8 cellular contexts compared by ENCODE assay signal in the genomic region with DNA sequence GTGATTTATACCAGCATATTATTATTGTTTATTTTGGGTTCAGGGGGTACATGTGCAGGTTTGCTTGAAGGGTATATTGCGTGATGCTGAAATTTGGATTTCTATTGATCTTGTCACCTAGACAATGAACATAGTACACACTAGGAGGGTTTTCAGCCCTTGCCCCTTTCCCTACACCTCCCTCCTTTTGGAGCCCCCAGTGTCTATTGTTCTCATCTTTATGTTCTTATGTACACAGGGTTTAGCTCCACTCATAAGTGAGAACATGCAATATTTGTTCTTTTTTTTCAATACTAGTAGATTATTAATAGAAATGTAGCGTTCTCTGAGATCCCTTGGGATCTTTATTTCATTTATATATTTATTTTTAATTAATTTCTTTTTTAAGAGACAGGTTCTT.
"Had no signal": no experiment of that assay in that cellular context is flagged by ENCODE, and none has a peak within 500 bp of the region (broad histone marks: within the 10 kb centered on the region; RNA-seq: fewer than 3 reads in every experiment).

No MANE protein-coding gene starts in this region.

- FAIRE-seq: H1, H54, HTR-8/SVneo had no signal

- ATAC-seq: GM23338 had no signal

- H3K4me3 Mint-ChIP-seq: GM23338, H9, IgD-negative memory B cell had no signal

- DNase-seq: H9, HCEC 1CT, KBM-7 had no signal

- H3K4me1 Mint-ChIP-seq: IgD-negative memory B cell had no signal

- H2AFZ ChIP-seq: GM23338 had no signal

- H3K27me3 Mint-ChIP-seq: IgD-negative memory B cell had no signal

- H3K4me2 ChIP-seq: GM23338 had no signal

- H3K4me3 ChIP-seq: GM23338 had no signal

- H3K9me3 Mint-ChIP-seq: GM23338, H9, IgD-negative memory B cell had no signal
